1 cellular context compared by ENCODE assay signal in the genomic region with DNA sequence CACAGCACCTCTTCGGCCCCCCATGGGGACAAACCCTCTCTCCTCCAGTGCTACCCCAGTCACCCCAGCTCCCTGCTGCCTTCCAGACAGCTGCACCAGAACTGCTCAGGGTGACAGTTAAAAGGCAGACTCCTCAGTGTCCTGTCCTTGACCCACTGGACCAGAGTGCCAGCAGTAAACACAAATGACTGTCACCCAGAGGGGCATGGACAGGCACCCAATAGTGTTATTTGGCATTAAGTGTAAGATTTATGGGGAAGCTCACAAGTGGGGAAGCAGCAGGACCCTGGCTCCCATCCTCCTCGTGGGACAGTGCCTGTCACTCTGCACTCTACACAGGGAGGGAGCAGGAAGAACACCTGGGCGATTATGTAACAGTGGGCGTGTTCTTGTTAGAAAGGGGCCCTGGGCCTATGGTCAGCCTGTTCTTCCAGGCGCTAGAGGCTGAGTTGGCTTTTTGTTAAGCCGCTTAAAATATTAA.
TF ChIP-seq lines count a peak whose summit lies in the region.

No MANE protein-coding gene starts in this region.

TF ChIP-seq in SK-N-SH, 30 proteins besides CTCF, POLR2A, EP300 and RAD21 (continued from another document):
- TF ChIP-seq EZH2phosphoT487 (IDR thresholded peaks at IDR 0.05; ENCODE audit: borderline replicate concordance, low read depth): no peak
- TF ChIP-seq NFIC (IDR thresholded peaks at IDR 0.05; ENCODE audit: borderline replicate concordance): no peak
- no peak for TF ChIP-seq RCOR1 (IDR thresholded peaks at IDR 0.05; ENCODE audit: low read length)
- TF ChIP-seq, protein P1, sequence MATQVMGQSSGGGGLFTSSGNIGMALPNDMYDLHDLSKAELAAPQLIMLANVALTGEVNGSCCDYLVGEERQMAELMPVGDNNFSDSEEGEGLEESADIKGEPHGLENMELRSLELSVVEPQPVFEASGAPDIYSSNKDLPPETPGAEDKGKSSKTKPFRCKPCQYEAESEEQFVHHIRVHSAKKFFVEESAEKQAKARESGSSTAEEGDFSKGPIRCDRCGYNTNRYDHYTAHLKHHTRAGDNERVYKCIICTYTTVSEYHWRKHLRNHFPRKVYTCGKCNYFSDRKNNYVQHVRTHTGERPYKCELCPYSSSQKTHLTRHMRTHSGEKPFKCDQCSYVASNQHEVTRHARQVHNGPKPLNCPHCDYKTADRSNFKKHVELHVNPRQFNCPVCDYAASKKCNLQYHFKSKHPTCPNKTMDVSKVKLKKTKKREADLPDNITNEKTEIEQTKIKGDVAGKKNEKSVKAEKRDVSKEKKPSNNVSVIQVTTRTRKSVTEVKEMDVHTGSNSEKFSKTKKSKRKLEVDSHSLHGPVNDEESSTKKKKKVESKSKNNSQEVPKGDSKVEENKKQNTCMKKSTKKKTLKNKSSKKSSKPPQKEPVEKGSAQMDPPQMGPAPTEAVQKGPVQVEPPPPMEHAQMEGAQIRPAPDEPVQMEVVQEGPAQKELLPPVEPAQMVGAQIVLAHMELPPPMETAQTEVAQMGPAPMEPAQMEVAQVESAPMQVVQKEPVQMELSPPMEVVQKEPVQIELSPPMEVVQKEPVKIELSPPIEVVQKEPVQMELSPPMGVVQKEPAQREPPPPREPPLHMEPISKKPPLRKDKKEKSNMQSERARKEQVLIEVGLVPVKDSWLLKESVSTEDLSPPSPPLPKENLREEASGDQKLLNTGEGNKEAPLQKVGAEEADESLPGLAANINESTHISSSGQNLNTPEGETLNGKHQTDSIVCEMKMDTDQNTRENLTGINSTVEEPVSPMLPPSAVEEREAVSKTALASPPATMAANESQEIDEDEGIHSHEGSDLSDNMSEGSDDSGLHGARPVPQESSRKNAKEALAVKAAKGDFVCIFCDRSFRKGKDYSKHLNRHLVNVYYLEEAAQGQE (IDR thresholded peaks at IDR 0.05; ENCODE audit: low read depth, low read length): no peak
- no peak for TF ChIP-seq FOXJ3 (CRISPR knock-in tag; IDR thresholded peaks at IDR 0.05)
- no peak for TF ChIP-seq NRF1 (IDR thresholded peaks at IDR 0.05; ENCODE audit: low read depth, low read length)
